In genomic region chr4:152278172-152278504, GRCh38 we compare ENCODE assay signal across 15 cellular contexts.
A peak's percentile ranks its signal among the peaks of the same experiment; 100 is the strongest.
DNase-seq lines count a peak whose midpoint lies in the region; ATAC-seq and TF ChIP-seq lines count a peak whose summit lies in the region.
"Had no signal": no experiment of that assay in that cellular context is flagged by ENCODE, and none has a peak within 500 bp of the region (broad histone marks: within the 10 kb centered on the region; RNA-seq: fewer than 3 reads in every experiment).

No MANE protein-coding gene starts in this region.

- H3K36me3 ChIP-seq in breast epithelium = no peaks in the 10 kb centered on the region
- H3K36me3 ChIP-seq: neural progenitor cell had no signal

- peaks cover 4% of the 10 kb centered on the region for H3K4me1 Mint-ChIP-seq in nephron

- no peak for TF ChIP-seq CTCF in nephron (IDR thresholded peaks at IDR 0.05; ENCODE audit: unreplicated experiment in 3 of 3)
- TF ChIP-seq CTCF in breast epithelium (IDR thresholded peaks at IDR 0.05) = no peak

- no peaks in the 10 kb centered on the region for H3K9me3 ChIP-seq in breast epithelium

- no peak overlapping the region for H3K4me3 Mint-ChIP-seq in nephron
- H3K4me3 Mint-ChIP-seq: activated naive CD8-positive, alpha-beta T cell; dendritic cell treated with granulocyte-macrophage colony-stimulating factor and Interleukin-4, amounts not matched to agents 40 ng/mL and 50 ng/mL, for 4 days; neural progenitor cell had no signal

- ATAC-seq in GM19043 (IDR thresholded peaks at IDR 0.05; ENCODE audit: low read depth, unreplicated experiment) (peak; percentile 32), HG02610 (IDR thresholded peaks at IDR 0.05; ENCODE audit: unreplicated experiment) (peak; percentile 11), HG03457 (IDR thresholded peaks at IDR 0.05; ENCODE audit: unreplicated experiment) (peak; percentile 14)

- H3K4me3 ChIP-seq in breast epithelium = no peak overlapping the region
- H3K4me3 ChIP-seq: neural progenitor cell had no signal

- H3K27me3 ChIP-seq in breast epithelium = no peaks in the 10 kb centered on the region
- H3K27me3 ChIP-seq: neural progenitor cell had no signal

- peaks cover 9% of the 10 kb centered on the region for H3K27me3 Mint-ChIP-seq in nephron (ENCODE audit: low read depth)
- H3K27me3 Mint-ChIP-seq: activated naive CD8-positive, alpha-beta T cell had no signal

- H3K9me3 Mint-ChIP-seq in nephron = no peaks in the 10 kb centered on the region
- H3K9me3 Mint-ChIP-seq: dendritic cell treated with granulocyte-macrophage colony-stimulating factor and Interleukin-4, amounts not matched to agents 40 ng/mL and 50 ng/mL, for 4 days; neural progenitor cell had no signal

- no peak overlapping the region for H3K27ac ChIP-seq in breast epithelium
- H3K27ac ChIP-seq: neural progenitor cell had no signal

- H3K4me1 ChIP-seq in breast epithelium = no peaks in the 10 kb centered on the region

- no peak for DNase-seq in NCI-H748 treated with DMSO at 0.1 percent for 48 hours (lab: John Stamatoyannopoulos, UW)
- no peak for DNase-seq in breast epithelium (ENCODE audit: low spot score in 2 of 2)
- no peak for DNase-seq in AML-193 (lab: John Stamatoyannopoulos, UW)
- DNase-seq in COLO829 (ENCODE audit: low spot score) = no peak
- DNase-seq: activated CD4-positive, alpha-beta T cell treated with anti-CD3 and anti-CD28 coated beads, Interleukin-2, amount 50 U/mL, for 48 hours; C1 segment of cervical spinal cord; NCI-H1694; stimulated activated CD4-positive, alpha-beta T cell treated with anti-CD3 and anti-CD28 coated beads, Interleukin-12 subunit alpha, Interleukin-12 subunit beta, amount 100 ng/mL, for 4 hours had no signal

- no peak for TF ChIP-seq POLR2A in breast epithelium (IDR thresholded peaks at IDR 0.05)

- H3K27ac Mint-ChIP-seq in nephron = peak overlapping the region; percentile 14 to 87 (median 47)
- H3K27ac Mint-ChIP-seq: activated naive CD8-positive, alpha-beta T cell; dendritic cell treated with granulocyte-macrophage colony-stimulating factor and Interleukin-4, amounts not matched to agents 40 ng/mL and 50 ng/mL, for 4 days; neural progenitor cell had no signal

- intact Hi-C loops in breast epithelium (cut with DNase I; ENCODE audit: low total_unique reads) = no loop called here

- H3K36me3 Mint-ChIP-seq in nephron (ENCODE audit: low read depth) = no peaks in the 10 kb centered on the region
- H3K36me3 Mint-ChIP-seq: neural progenitor cell had no signal
